ENCODE assay signal across 12 cellular contexts in the genomic region with DNA sequence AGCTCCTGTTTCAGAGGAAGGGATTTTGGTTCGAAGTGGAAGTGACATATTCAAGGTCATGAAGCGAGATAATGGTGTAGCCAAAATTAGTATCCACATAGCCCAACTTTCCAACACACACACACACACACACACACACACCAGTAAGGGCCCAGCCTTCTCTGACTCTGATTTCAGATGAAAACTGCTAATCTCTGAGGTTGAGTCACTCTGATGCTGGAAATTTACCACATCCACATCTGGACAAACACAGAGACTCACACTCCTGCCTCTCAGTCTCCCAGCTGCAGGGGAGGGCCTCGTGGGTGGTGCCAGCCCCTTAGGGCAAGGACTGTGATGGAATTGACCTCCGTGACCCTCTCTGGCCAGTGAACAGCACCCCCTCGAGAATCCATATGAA. TPM values are rescaled to one million over a fixed set of nuclear protein-coding genes. Genes with fewer than 3 reads are reported as not detected.
DNase-seq lines count a peak whose midpoint lies in the region; ATAC-seq and TF ChIP-seq lines count a peak whose summit lies in the region.
"Had no signal": no experiment of that assay in that cellular context is flagged by ENCODE, and none has a peak within 500 bp of the region (broad histone marks: within the 10 kb centered on the region; RNA-seq: fewer than 3 reads in every experiment).

No MANE protein-coding gene starts in this region.

- H3K27me3 ChIP-seq in adrenal gland, result no peaks in the 10 kb centered on the region

- no peak overlapping the region for H3K4me3 ChIP-seq in adrenal gland

- intact Hi-C loops in adrenal gland (cut with DNase I), result loop anchor here in 1 of 2 donors (10.0 kb wide), 1 partner anchor 490 kb away; the partner anchor contains the start of genes HADHA and HADHB
- intact Hi-C loops in Right ventricle myocardium superior (cut with DNase I), result no loop called here

- 22 to 33% (median 27%) methylated on average over 3 to 5 of the region's 5 CpGs for WGBS in adrenal gland, 4 donors

- peak overlapping the region; percentile 83 to 94 (median 85) for H3K27ac ChIP-seq in adrenal gland

- peak; percentile 95 for DNase-seq in HCEC 1CT
- DNase-seq in adrenal gland, result peak; percentile 69 to 89 (median 81)
- DNase-seq in Right ventricle myocardium superior, result no peak
- peak; percentile 54 for DNase-seq in smooth muscle cell of the brain vasculature (ENCODE audit: low read depth, low spot score)
- no peak for DNase-seq in NCI-H1436 treated with DMSO at 0.1 percent for 48 hours (lab: John Stamatoyannopoulos, UW)
- DNase-seq in NCI-H1417 treated with DMSO at 0.1 percent for 48 hours (lab: John Stamatoyannopoulos, UW), result no peak
- no peak for DNase-seq in T-helper 9 cell
- DNase-seq: activated naive CD4-positive, alpha-beta T cell treated with anti-CD3 and anti-CD28 coated beads, Interleukin-2, amount 10 ng/mL, durations not matched to agents 7 days and 5 days; DMS153; endodermal cell; KG1; NCI-H510A treated with DMSO at 0.1 percent for 48 hours had no signal

- no peak for TF ChIP-seq CTCF in adrenal gland (IDR thresholded peaks at IDR 0.05)

- H3K4me1 ChIP-seq in adrenal gland (replicated peaks in 1 of 2), result peaks cover 21 to 30% of the 10 kb centered on the region in 2 donors

- peak in 1 of 2 donors; percentile 35 for TF ChIP-seq POLR2A in adrenal gland (IDR thresholded peaks at IDR 0.05)

- peak; percentile 55 for ATAC-seq in Right ventricle myocardium superior (ENCODE audit: poor library complexity)

- H3K36me3 ChIP-seq in adrenal gland (replicated peaks in 1 of 2), result peaks cover 0 to 9% of the 10 kb centered on the region in 2 donors

- H3K9me3 ChIP-seq in adrenal gland (replicated peaks in 1 of 3), result no peaks in the 10 kb centered on the region

RNA-seq across cellular contexts. Expression of gene SLC35F6, which starts 29.0 kb away (rescaled TPM):
- total RNA-seq in adrenal gland (10 to 100 TPM; 51.0 to 92.4 (median 68.3) TPM), Right ventricle myocardium superior (18.3 TPM)
- polyA plus RNA-seq in adrenal gland, result 10 to 100 TPM; 20.0 to 49.8 (median 23.7) TPM

RNA-seq across cellular contexts. Expression of gene KCNK3, which starts 42.6 kb away (rescaled TPM):
- total RNA-seq in adrenal gland (100 to 1,000 TPM; 366 to 595 (median 455) TPM), Right ventricle myocardium superior (2.7 TPM)
- 100 to 1,000 TPM; 133 to 325 (median 160) TPM for polyA plus RNA-seq in adrenal gland
- total RNA-seq: endodermal cell had no signal

RNA-seq across cellular contexts. Expression of gene CENPA, which starts 50.8 kb away (rescaled TPM):
- total RNA-seq in adrenal gland (1 to 10 TPM in 1 of 8 donors, under 1 TPM in 3, not detected in 4; 0.49 to 1.3 (median 0.83) TPM), Right ventricle myocardium superior (0.51 TPM)
- 1 to 10 TPM in 1 of 3 donors, under 1 TPM in 2; 0.20 to 1.1 (median 0.56) TPM for polyA plus RNA-seq in adrenal gland

Comparison
In these comparisons a context has a peak if more than half of its experiments do, and no peak if none do; other contexts are left out.
1. DNase-seq: peak in HCEC 1CT (single experiment), adrenal gland (7 of 7) and smooth muscle cell of the brain vasculature (single experiment); none in Right ventricle myocardium superior (single experiment), NCI-H1436 treated with DMSO at 0.1 percent for 48 hours (single experiment), NCI-H1417 treated with DMSO at 0.1 percent for 48 hours (single experiment) and T-helper 9 cell (single experiment).
2. RNA of gene KCNK3, which starts 42.6 kb away (total RNA-seq): 366 to 595 TPM in adrenal gland; 2.7 TPM in Right ventricle myocardium superior (single experiment); every median in the first group is over 10 times any median in the second.